ENCODE assay signal across 18 cellular contexts in genomic region chr17:14950216-14950615, GRCh38.
A peak's percentile ranks its signal among the peaks of the same experiment; 100 is the strongest.
DNase-seq lines count a peak whose midpoint lies in the region; ATAC-seq, FAIRE-seq and TF ChIP-seq lines count a peak whose summit lies in the region.
"Had no signal": no experiment of that assay in that cellular context is flagged by ENCODE, and none has a peak within 500 bp of the region (broad histone marks: within the 10 kb centered on the region; RNA-seq: fewer than 3 reads in every experiment).

No MANE protein-coding gene starts in this region.

- FAIRE-seq in HTR-8/SVneo (lab: Jason Lieb, UNC): peak; percentile 13
- FAIRE-seq: H54, K562 had no signal

- ATAC-seq in HG03342 (IDR thresholded peaks at IDR 0.05; ENCODE audit: unreplicated experiment) (no peak), GM19452 (IDR thresholded peaks at IDR 0.05; ENCODE audit: unreplicated experiment) (no peak), HG03565 (IDR thresholded peaks at IDR 0.05; ENCODE audit: unreplicated experiment) (no peak)
- ATAC-seq: K562 had no signal

- no peak for DNase-seq in HTR-8/SVneo (ENCODE audit: insufficient read length, low spot score)
- peak; percentile 86 for DNase-seq in choroid plexus epithelial cell (ENCODE audit: low read depth)
- peak; percentile 7 for DNase-seq in myocyte (ENCODE audit: low read depth)
- no peak for DNase-seq in activated CD4-positive, alpha-beta T cell treated with anti-CD3 and anti-CD28 coated beads for 4 hours
- DNase-seq: CD4-positive, alpha-beta memory T cell; DMS79; GF-D8; NCI-H1417 treated with DMSO at 0.1 percent for 48 hours; NCI-H1930; NCI-H2171; NCI-H446; OCI-M1; SIG-M5 had no signal

- H3K4me3 ChIP-seq in choroid plexus epithelial cell (ENCODE audit: low read depth, low read length): no peak overlapping the region
- H3K4me3 ChIP-seq: K562 had no signal

- TF ChIP-seq CTCF in choroid plexus epithelial cell (conservative IDR thresholded peaks at IDR 0.05; ENCODE audit: low read depth, low read length): no peak

Comparison
In these comparisons a context has a peak if more than half of its experiments do, and no peak if none do; other contexts are left out.
1. DNase-seq: peak in choroid plexus epithelial cell (single experiment) and myocyte (single experiment); none in HTR-8/SVneo (single experiment) and activated CD4-positive, alpha-beta T cell treated with anti-CD3 and anti-CD28 coated beads for 4 hours (0 of 2).